14 cellular contexts compared by ENCODE assay signal in the genomic region with DNA sequence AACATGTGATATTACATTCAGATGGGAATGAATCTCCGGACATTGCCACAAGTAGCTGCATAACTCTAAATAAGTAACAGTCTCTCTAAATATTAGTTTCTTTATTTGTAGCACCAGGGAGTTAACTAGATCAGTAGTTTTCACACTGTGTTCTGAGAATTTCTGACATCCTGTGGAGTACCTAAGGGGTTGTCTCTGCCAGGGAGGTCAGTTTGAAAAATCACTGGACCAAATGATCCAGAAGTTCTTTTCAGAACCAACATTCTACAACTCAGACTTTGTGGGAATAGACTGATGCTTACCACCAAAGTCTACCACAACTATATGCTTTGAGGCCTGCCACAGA. TPM values are rescaled to one million over a fixed set of nuclear protein-coding genes. Genes with fewer than 3 reads are reported as not detected.
A peak's percentile ranks its signal among the peaks of the same experiment; 100 is the strongest.
DNase-seq lines count a peak whose midpoint lies in the region; ATAC-seq and TF ChIP-seq lines count a peak whose summit lies in the region.
"Had no signal": no experiment of that assay in that cellular context is flagged by ENCODE, and none has a peak within 500 bp of the region (broad histone marks: within the 10 kb centered on the region; RNA-seq: fewer than 3 reads in every experiment).

No MANE protein-coding gene starts in this region.

- no TSS peak for BruUV-seq in PC-9 (replicated peaks; lab: Mats Ljungman, UMichigan)

- DNase-seq in activated T-helper 1 cell treated with anti-CD3 and anti-CD28 coated beads, Interleukin-12 subunit alpha, Interleukin-12 subunit beta, Interleukin-2, Interleukin-4 antibody, amounts not matched to agents 30 ng/mL and 10 ng/mL and 1 ng/mL, durations not matched to agents 14 hours and 24 hours and 36 hours (ENCODE audit: low spot score), result no peak
- no peak for DNase-seq in stimulated activated CD4-positive, alpha-beta T cell treated with anti-CD3 and anti-CD28 coated beads, Interleukin-1b, Interleukin-23, amount 100 ng/mL, for 48 hours
- DNase-seq in NCI-H2227 (lab: John Stamatoyannopoulos, UW; ENCODE audit: unreplicated experiment) (no peak), globus pallidus (ENCODE audit: low spot score) (no peak), PC-9 (no peak)
- DNase-seq: body of pancreas; CD8-positive, alpha-beta T cell; esophagus squamous epithelium; SJCRH30 had no signal

- H3F3A ChIP-seq in PC-9 (ENCODE audit: insufficient read depth, low read depth), result no peaks in the 10 kb centered on the region

- peak; percentile 29 for ATAC-seq in GM18868 (IDR thresholded peaks at IDR 0.05; ENCODE audit: unreplicated experiment)
- peak; percentile 39 for ATAC-seq in GM21619 (IDR thresholded peaks at IDR 0.05; ENCODE audit: unreplicated experiment)
- peak; percentile 31 for ATAC-seq in HG03139 (IDR thresholded peaks at IDR 0.05; ENCODE audit: unreplicated experiment)
- ATAC-seq: body of pancreas; CD8-positive, alpha-beta T cell had no signal

- peaks cover 16% of the 10 kb centered on the region for H3K4me1 Mint-ChIP-seq in activated T-helper 1 cell treated with anti-CD3 and anti-CD28 coated beads, Interleukin-12 subunit alpha, Interleukin-12 subunit beta, Interleukin-2, Interleukin-4 antibody, amounts not matched to agents 30 ng/mL and 10 ng/mL and 1 ng/mL, durations not matched to agents 14 hours and 24 hours and 36 hours (ENCODE audit: low read depth)

- POLR2A ChIA-PET in PC-9 (lab: Charles Lee; ENCODE audit: unreplicated experiment), result interaction anchor here (0.6 kb wide), 1 partner anchor 943 kb away, joined by 8 read pairs; no protein-coding TSS in a partner anchor

- CTCF ChIA-PET in PC-9 (lab: Charles Lee), result interaction anchor here (0.9 kb wide), 1 partner anchor 11 kb away, joined by 4 read pairs; no protein-coding TSS in a partner anchor

- no peaks in the 10 kb centered on the region; the same call in 1 of the 2 replicates for H3K9me2 ChIP-seq in PC-9 (ENCODE audit: insufficient read depth)

- H4K20me1 ChIP-seq in PC-9 (ENCODE audit: insufficient read depth), result no peaks in the 10 kb centered on the region

- intact Hi-C loops in activated T-helper 1 cell treated with anti-CD3 and anti-CD28 coated beads, Interleukin-12 subunit alpha, Interleukin-12 subunit beta, Interleukin-2, Interleukin-4 antibody, amounts not matched to agents 30 ng/mL and 10 ng/mL and 1 ng/mL, durations not matched to agents 14 hours and 24 hours and 36 hours (cut with micrococcal nuclease), result loop anchor here (2.0 kb wide), 1 partner anchor 70 kb away; no protein-coding TSS in a partner anchor
- intact Hi-C loops in PC-9 (cut with micrococcal nuclease; ENCODE audit: unreplicated experiment), result no loop called here

- H3K27me3 Mint-ChIP-seq in activated T-helper 1 cell treated with anti-CD3 and anti-CD28 coated beads, Interleukin-12 subunit alpha, Interleukin-12 subunit beta, Interleukin-2, Interleukin-4 antibody, amounts not matched to agents 30 ng/mL and 10 ng/mL and 1 ng/mL, durations not matched to agents 14 hours and 24 hours and 36 hours (ENCODE audit: insufficient read depth), result peaks cover under 1% of the 10 kb centered on the region

- H3K4me3 ChIP-seq in PC-9, result no peak overlapping the region
- H3K4me3 ChIP-seq: body of pancreas, esophagus squamous epithelium, SJCRH30 had no signal

- TF ChIP-seq CTCF in PC-9 (conservative IDR thresholded peaks at IDR 0.05), result no peak

- H3K4me3 Mint-ChIP-seq in activated T-helper 1 cell treated with anti-CD3 and anti-CD28 coated beads, Interleukin-12 subunit alpha, Interleukin-12 subunit beta, Interleukin-2, Interleukin-4 antibody, amounts not matched to agents 30 ng/mL and 10 ng/mL and 1 ng/mL, durations not matched to agents 14 hours and 24 hours and 36 hours, result no peak overlapping the region
- H3K4me3 Mint-ChIP-seq: CD8-positive, alpha-beta T cell; type B pancreatic cell had no signal

- H3K4me1 ChIP-seq in PC-9 (replicated peaks; ENCODE audit: insufficient read depth), result no peaks in the 10 kb centered on the region
- H3K4me1 ChIP-seq: body of pancreas, esophagus squamous epithelium, parathyroid adenoma, SJCRH30 had no signal

- H3K9me3 Mint-ChIP-seq in activated T-helper 1 cell treated with anti-CD3 and anti-CD28 coated beads, Interleukin-12 subunit alpha, Interleukin-12 subunit beta, Interleukin-2, Interleukin-4 antibody, amounts not matched to agents 30 ng/mL and 10 ng/mL and 1 ng/mL, durations not matched to agents 14 hours and 24 hours and 36 hours, result peaks cover 35% of the 10 kb centered on the region
- H3K9me3 Mint-ChIP-seq: type B pancreatic cell had no signal

- peak overlapping the region; percentile 85 for H3K27ac Mint-ChIP-seq in activated T-helper 1 cell treated with anti-CD3 and anti-CD28 coated beads, Interleukin-12 subunit alpha, Interleukin-12 subunit beta, Interleukin-2, Interleukin-4 antibody, amounts not matched to agents 30 ng/mL and 10 ng/mL and 1 ng/mL, durations not matched to agents 14 hours and 24 hours and 36 hours
- H3K27ac Mint-ChIP-seq: CD8-positive, alpha-beta T cell; type B pancreatic cell had no signal

- no peaks in the 10 kb centered on the region for H3K79me2 ChIP-seq in PC-9 (ENCODE audit: low read depth)
- H3K79me2 ChIP-seq: parathyroid adenoma had no signal

- H3K4me2 ChIP-seq in PC-9, result no peak overlapping the region

- peaks cover 2% of the 10 kb centered on the region for H3K36me3 Mint-ChIP-seq in activated T-helper 1 cell treated with anti-CD3 and anti-CD28 coated beads, Interleukin-12 subunit alpha, Interleukin-12 subunit beta, Interleukin-2, Interleukin-4 antibody, amounts not matched to agents 30 ng/mL and 10 ng/mL and 1 ng/mL, durations not matched to agents 14 hours and 24 hours and 36 hours (ENCODE audit: low read depth)
- H3K36me3 Mint-ChIP-seq: CD8-positive, alpha-beta T cell; type B pancreatic cell had no signal

- H3K27ac ChIP-seq in PC-9, result no peak overlapping the region
- H3K27ac ChIP-seq: body of pancreas, esophagus squamous epithelium, parathyroid adenoma, SJCRH30 had no signal

- no peaks in the 10 kb centered on the region for H3K36me3 ChIP-seq in PC-9 (ENCODE audit: low read depth)
- H3K36me3 ChIP-seq: esophagus squamous epithelium, SJCRH30 had no signal

- no peak overlapping the region for H2AFZ ChIP-seq in PC-9
- H2AFZ ChIP-seq: parathyroid adenoma had no signal

- H3K27me3 ChIP-seq in PC-9 (ENCODE audit: insufficient read depth, low read depth), result no peaks in the 10 kb centered on the region
- H3K27me3 ChIP-seq: body of pancreas, esophagus squamous epithelium, SJCRH30 had no signal

- no peaks in the 10 kb centered on the region for H3K9me3 ChIP-seq in PC-9 (ENCODE audit: insufficient read depth, low read depth)
- H3K9me3 ChIP-seq: body of pancreas, SJCRH30 had no signal

RNA-seq across cellular contexts. Expression of gene ILDR1, which starts 9.0 kb away (rescaled TPM):
- total RNA-seq in activated T-helper 1 cell treated with anti-CD3 and anti-CD28 coated beads, Interleukin-12 subunit alpha, Interleukin-12 subunit beta, Interleukin-2, Interleukin-4 antibody, amounts not matched to agents 30 ng/mL and 10 ng/mL and 1 ng/mL, durations not matched to agents 14 hours and 24 hours and 36 hours, result 0.34 and 0.76 TPM in 2 replicates
- total RNA-seq in PC-9 (2021), result 4.2 and 5.1 TPM in 2 replicates
- total RNA-seq: CD8-positive, alpha-beta T cell; SJCRH30 had no signal

RNA-seq across cellular contexts. Expression of gene CD86, which starts 24.1 kb away (rescaled TPM):
- 2.7 and 3.8 TPM in 2 replicates for total RNA-seq in activated T-helper 1 cell treated with anti-CD3 and anti-CD28 coated beads, Interleukin-12 subunit alpha, Interleukin-12 subunit beta, Interleukin-2, Interleukin-4 antibody, amounts not matched to agents 30 ng/mL and 10 ng/mL and 1 ng/mL, durations not matched to agents 14 hours and 24 hours and 36 hours
- total RNA-seq in PC-9 (2021), result not detected in 2 replicates
- total RNA-seq: CD8-positive, alpha-beta T cell; SJCRH30 had no signal
